ENCODE assay signal across 9 cellular contexts in the genomic region with DNA sequence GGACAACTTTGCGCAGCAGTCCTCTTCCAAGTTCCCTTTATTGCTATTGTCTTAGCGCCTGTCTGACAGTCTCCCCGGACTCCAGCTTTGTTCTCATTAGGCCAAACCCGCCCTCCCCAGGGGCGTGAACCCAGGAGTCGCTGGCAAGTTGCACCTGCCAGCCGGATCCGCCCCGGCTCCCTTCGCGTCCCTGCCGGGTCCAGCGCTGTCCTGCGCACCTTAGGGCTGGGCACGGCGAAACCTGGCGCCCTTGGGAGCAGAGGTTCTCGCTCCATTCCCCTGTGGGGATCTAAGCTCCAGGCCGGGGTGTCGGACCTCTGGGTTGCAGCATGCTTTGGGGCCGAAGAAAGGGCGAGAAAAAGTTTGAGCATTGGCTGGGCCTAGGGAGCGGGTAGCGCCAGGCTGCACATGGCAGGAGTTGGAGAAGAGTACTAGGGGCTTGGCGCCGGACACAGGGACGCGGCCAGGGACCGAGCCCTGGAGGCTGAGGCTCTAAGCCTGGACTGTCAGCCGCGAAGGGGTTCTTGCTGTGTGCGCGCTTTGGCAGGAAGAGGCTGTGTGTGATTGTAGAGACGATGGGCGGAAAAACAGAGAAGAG.
DNase-seq lines count a peak whose midpoint lies in the region; ATAC-seq and TF ChIP-seq lines count a peak whose summit lies in the region.
"Had no signal": no experiment of that assay in that cellular context is flagged by ENCODE, and none has a peak within 500 bp of the region (broad histone marks: within the 10 kb centered on the region; RNA-seq: fewer than 3 reads in every experiment).

No MANE protein-coding gene starts in this region.

- H3K4me1 Mint-ChIP-seq in activated T-cell treated with anti-CD3 and anti-CD28 coated beads, Interleukin-2, amount 50 U/mL, for 72 hours (ENCODE audit: low read depth), result no peaks in the 10 kb centered on the region
- H3K4me1 Mint-ChIP-seq in activated T-cell treated with anti-CD3 and anti-CD28 coated beads, Interleukin-2, amount 50 U/mL, for 24 hours (ENCODE audit: low read depth), result no peaks in the 10 kb centered on the region

- peaks cover 0 to 3% of the 10 kb centered on the region in 2 donors for H3K9me3 ChIP-seq in lung (ENCODE audit: control insufficient read depth in 2 of 2, insufficient read depth in 1 of 2, low read length in 1 of 2)

- H3K36me3 Mint-ChIP-seq in activated T-cell treated with anti-CD3 and anti-CD28 coated beads, Interleukin-2, amount 50 U/mL, for 72 hours (ENCODE audit: insufficient read depth in 2 of 2), result peaks cover 0 to 2% of the 10 kb centered on the region in 2 donors
- H3K36me3 Mint-ChIP-seq in activated T-cell treated with anti-CD3 and anti-CD28 coated beads, Interleukin-2, amount 50 U/mL, for 24 hours (ENCODE audit: low read depth), result no peaks in the 10 kb centered on the region

- peaks cover 27% of the 10 kb centered on the region for H3K27me3 Mint-ChIP-seq in activated T-cell treated with anti-CD3 and anti-CD28 coated beads, Interleukin-2, amount 50 U/mL, for 72 hours (ENCODE audit: low read depth)
- H3K27me3 Mint-ChIP-seq in activated T-cell treated with anti-CD3 and anti-CD28 coated beads, Interleukin-2, amount 50 U/mL, for 24 hours, result peaks cover 40% of the 10 kb centered on the region

- TF ChIP-seq CTCF in coronary artery (IDR thresholded peaks at IDR 0.05), result no peak
- no peak for TF ChIP-seq CTCF in lung (IDR thresholded peaks at IDR 0.05; ENCODE audit: control extremely low read depth, extremely low read depth)

- H3K4me1 ChIP-seq in lung (ENCODE audit: control insufficient read depth in 2 of 2, insufficient read depth in 2 of 2, low read length in 2 of 2) (peaks cover 0 to 7% of the 10 kb centered on the region in 2 donors), urinary bladder (ENCODE audit: insufficient read depth) (peaks cover 1% of the 10 kb centered on the region)

- no peak overlapping the region for H3K27ac ChIP-seq in coronary artery
- no peak overlapping the region for H3K27ac ChIP-seq in lung (ENCODE audit: low read depth in 1 of 2, low read length in 1 of 2)
- H3K27ac ChIP-seq in urinary bladder (ENCODE audit: low read depth), result no peak overlapping the region

- no peaks in the 10 kb centered on the region for H3K27me3 ChIP-seq in lung (ENCODE audit: control insufficient read depth, insufficient read depth)

- peaks cover 1 to 2% of the 10 kb centered on the region in 2 donors for H3K9me3 Mint-ChIP-seq in activated T-cell treated with anti-CD3 and anti-CD28 coated beads, Interleukin-2, amount 50 U/mL, for 72 hours
- no peaks in the 10 kb centered on the region for H3K9me3 Mint-ChIP-seq in activated T-cell treated with anti-CD3 and anti-CD28 coated beads, Interleukin-2, amount 50 U/mL, for 24 hours

- peak overlapping the region; percentile 3 to 25 for H3K4me3 Mint-ChIP-seq in activated T-cell treated with anti-CD3 and anti-CD28 coated beads, Interleukin-2, amount 50 U/mL, for 72 hours
- no peak overlapping the region for H3K4me3 Mint-ChIP-seq in activated T-cell treated with anti-CD3 and anti-CD28 coated beads, Interleukin-2, amount 50 U/mL, for 24 hours

- no peak for DNase-seq in activated T-cell treated with anti-CD3 and anti-CD28 coated beads, Interleukin-2, amount 50 U/mL, for 72 hours
- DNase-seq in activated T-cell treated with anti-CD3 and anti-CD28 coated beads, Interleukin-2, amount 50 U/mL, for 24 hours, result no peak
- DNase-seq in coronary artery (ENCODE audit: low spot score) (no peak), lung (ENCODE audit: low spot score) (peak; percentile 35), activated gamma-delta T cell (lab: John Stamatoyannopoulos, UW) (no peak), NCI-H2196 treated with DMSO at 0.1 percent for 48 hours (lab: John Stamatoyannopoulos, UW; ENCODE audit: unreplicated experiment) (no peak)
- DNase-seq in activated naive CD4-positive, alpha-beta T cell (lab: John Stamatoyannopoulos, UW), result no peak
- DNase-seq: activated T-cell treated with anti-CD3 and anti-CD28 coated beads for 4 hours had no signal

- 0 to 2% methylated on average over 35 of the region's 35 CpGs for WGBS in lung, 2 donors
- WGBS in urinary bladder, result under 1% methylated on average over 35 of the region's 35 CpGs

- no peak overlapping the region for H3K27ac Mint-ChIP-seq in activated T-cell treated with anti-CD3 and anti-CD28 coated beads, Interleukin-2, amount 50 U/mL, for 72 hours
- H3K27ac Mint-ChIP-seq in activated T-cell treated with anti-CD3 and anti-CD28 coated beads, Interleukin-2, amount 50 U/mL, for 24 hours, result no peak overlapping the region

- H3K4me3 ChIP-seq in coronary artery (peak overlapping the region; percentile 71), lung (peak overlapping the region; percentile 43), urinary bladder (ENCODE audit: low read depth, low read length) (peak overlapping the region; percentile 60)

- ATAC-seq in activated T-cell treated with anti-CD3 and anti-CD28 coated beads, Interleukin-2, amount 50 U/mL, for 72 hours (replicated peaks in 1 of 2), result no peak
- peak; percentile 83 for ATAC-seq in lung (ENCODE audit: insufficient read depth, low FRiP score)

- H3K36me3 ChIP-seq in lung (ENCODE audit: control insufficient read depth in 2 of 2, insufficient read depth in 2 of 2, low read length in 2 of 2) (no peaks in the 10 kb centered on the region), urinary bladder (ENCODE audit: insufficient read depth) (no peaks in the 10 kb centered on the region)
